ENCODE assay signal across 11 cellular contexts in the genomic region with DNA sequence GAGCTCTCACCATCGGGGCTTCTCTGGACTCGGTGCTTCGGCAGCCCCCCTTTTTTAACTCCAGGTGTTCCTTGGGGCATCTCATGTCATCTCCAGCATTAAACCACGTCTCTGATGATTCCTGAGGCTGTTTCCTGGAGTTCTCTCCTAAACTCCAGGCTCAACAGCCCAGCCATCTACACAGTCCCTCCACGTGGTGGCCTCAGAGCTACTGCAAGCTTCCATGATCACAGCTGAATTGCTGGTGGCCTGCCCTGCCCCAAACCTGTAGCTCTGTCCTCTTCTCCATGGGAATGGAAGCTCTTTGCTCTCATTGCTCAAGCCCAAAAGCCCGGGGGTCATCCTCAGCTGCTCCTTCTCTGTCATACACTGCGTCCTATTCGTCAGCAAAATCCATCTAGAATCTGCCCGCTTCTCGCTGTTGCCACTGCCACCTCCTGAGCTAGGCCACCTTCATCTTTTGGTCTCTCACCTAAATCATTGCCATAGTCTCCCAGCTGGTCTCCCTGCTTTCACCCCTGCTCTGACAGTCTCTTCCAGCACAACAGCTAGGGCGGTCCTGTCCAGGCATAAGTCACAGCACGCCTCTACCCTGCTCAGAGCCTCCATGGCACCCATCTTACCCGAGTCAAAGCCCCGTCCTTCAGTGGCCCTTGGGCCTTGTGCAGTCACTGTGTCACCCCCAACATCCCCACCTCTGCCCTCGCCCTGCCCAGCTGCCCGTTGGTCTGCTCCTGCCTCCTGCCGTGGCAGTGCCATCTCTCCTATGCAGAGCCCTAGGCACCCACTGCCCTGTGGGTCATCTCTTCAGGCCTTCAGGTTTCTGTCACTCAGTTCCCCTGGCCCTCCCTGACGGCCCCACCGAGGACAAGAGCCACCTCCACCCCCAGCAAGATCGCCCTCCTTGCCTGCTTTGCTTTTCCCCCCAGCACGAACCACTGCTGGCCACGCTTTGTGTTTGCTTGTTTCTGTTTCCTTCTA. TPM values are rescaled to one million over a fixed set of nuclear protein-coding genes. Genes with fewer than 3 reads are reported as not detected.
DNase-seq lines count a peak whose midpoint lies in the region; ATAC-seq and TF ChIP-seq lines count a peak whose summit lies in the region.
"Had no signal": no experiment of that assay in that cellular context is flagged by ENCODE, and none has a peak within 500 bp of the region (broad histone marks: within the 10 kb centered on the region; RNA-seq: fewer than 3 reads in every experiment).

No MANE protein-coding gene starts in this region.

- H3K4me1 ChIP-seq in CD4-positive, CD25-positive, alpha-beta regulatory T cell (ENCODE audit: control insufficient read depth, insufficient read depth, low read length, poor library complexity, severe bottlenecking), result peaks cover 5% of the 10 kb centered on the region
- H3K4me1 ChIP-seq in adipocyte (ENCODE audit: control insufficient read depth, insufficient read depth, low read length), result peaks cover 18% of the 10 kb centered on the region
- H3K4me1 ChIP-seq in Caco-2, result no peaks in the 10 kb centered on the region
- H3K4me1 ChIP-seq: foreskin keratinocyte had no signal

- ATAC-seq in CD4-positive, CD25-positive, alpha-beta regulatory T cell (ENCODE audit: low read depth in 2 of 2), result no peak
- ATAC-seq in GM19463 (IDR thresholded peaks at IDR 0.05; ENCODE audit: unreplicated experiment), result no peak
- no peak for ATAC-seq in HG02642 (IDR thresholded peaks at IDR 0.05; ENCODE audit: poor library complexity, unreplicated experiment)

- H3K9ac ChIP-seq in adipocyte (ENCODE audit: low read length), result peak overlapping the region; percentile 37

- peak overlapping the region in 2 of 4 donors; percentile 53 to 60 for H3K4me3 Mint-ChIP-seq in CD4-positive, CD25-positive, alpha-beta regulatory T cell
- H3K4me3 Mint-ChIP-seq in Calu3 (ENCODE audit: low read depth, unreplicated experiment) (no peak overlapping the region), Caco-2 (ENCODE audit: unreplicated experiment) (no peak overlapping the region)

- POLR2A ChIA-PET in Caco-2 (lab: Charles Lee), result no interaction called here

- BruUV-seq in Calu3 (replicated peaks; lab: Mats Ljungman, UMichigan), result no TSS peak
- no TSS peak for BruUV-seq in Caco-2 (replicated peaks; lab: Mats Ljungman, UMichigan)

- intact Hi-C loops in Calu3 (cut with micrococcal nuclease; ENCODE audit: unreplicated experiment), result no loop called here
- intact Hi-C loops in Caco-2 (cut with micrococcal nuclease; ENCODE audit: unreplicated experiment), result no loop called here

- no peaks in the 10 kb centered on the region for H3K27me3 ChIP-seq in CD4-positive, CD25-positive, alpha-beta regulatory T cell (ENCODE audit: control insufficient read depth, insufficient read depth, low read length)
- no peaks in the 10 kb centered on the region for H3K27me3 ChIP-seq in adipocyte (replicated peaks; ENCODE audit: control insufficient read depth, insufficient read depth, low read length)
- no peaks in the 10 kb centered on the region for H3K27me3 ChIP-seq in Caco-2 (replicated peaks; ENCODE audit: control insufficient read depth, insufficient read depth, low read length)
- H3K27me3 ChIP-seq: ascending aorta, foreskin keratinocyte had no signal

- no peaks in the 10 kb centered on the region for H3K9me3 Mint-ChIP-seq in CD4-positive, CD25-positive, alpha-beta regulatory T cell
- H3K9me3 Mint-ChIP-seq in Calu3 (ENCODE audit: low read depth, unreplicated experiment) (no peaks in the 10 kb centered on the region), Caco-2 (ENCODE audit: unreplicated experiment) (no peaks in the 10 kb centered on the region)
- H3K9me3 Mint-ChIP-seq: activated T-helper 2 cell treated with anti-CD3 and anti-CD28 coated beads, Interferon-gamma antibody, Interleukin-2, Interleukin-4, amounts not matched to agents 10 μg/mL and 5 μg/mL and 100 μg/mL, durations not matched to agents 14 hours and 24 hours and 36 hours had no signal

- H3K9me3 ChIP-seq in CD4-positive, CD25-positive, alpha-beta regulatory T cell (ENCODE audit: control insufficient read depth in 2 of 2, low read length in 2 of 2), result no peaks in the 10 kb centered on the region
- H3K9me3 ChIP-seq in adipocyte (ENCODE audit: control insufficient read depth, low read length) (no peaks in the 10 kb centered on the region), Caco-2 (no peaks in the 10 kb centered on the region)
- H3K9me3 ChIP-seq: ascending aorta had no signal

- no peaks in the 10 kb centered on the region for H3K27me3 Mint-ChIP-seq in CD4-positive, CD25-positive, alpha-beta regulatory T cell
- no peaks in the 10 kb centered on the region for H3K27me3 Mint-ChIP-seq in Calu3 (ENCODE audit: unreplicated experiment)
- H3K27me3 Mint-ChIP-seq in Caco-2 (ENCODE audit: insufficient read depth, unreplicated experiment), result no peaks in the 10 kb centered on the region

- H3K36me3 Mint-ChIP-seq in CD4-positive, CD25-positive, alpha-beta regulatory T cell, result peaks cover 14% of the 10 kb centered on the region
- H3K36me3 Mint-ChIP-seq in Calu3 (ENCODE audit: insufficient read depth, unreplicated experiment) (peaks cover 36% of the 10 kb centered on the region), Caco-2 (ENCODE audit: insufficient read depth, unreplicated experiment) (peaks cover 47% of the 10 kb centered on the region)

- H3K27ac ChIP-seq in CD4-positive, CD25-positive, alpha-beta regulatory T cell (ENCODE audit: insufficient read depth, low read length, poor library complexity, severe bottlenecking), result no peak overlapping the region
- H3K27ac ChIP-seq: ascending aorta, foreskin keratinocyte had no signal

- peak overlapping the region in 2 of 3 donors; percentile 65 to 71 for H3K27ac Mint-ChIP-seq in CD4-positive, CD25-positive, alpha-beta regulatory T cell
- H3K27ac Mint-ChIP-seq in Calu3 (ENCODE audit: unreplicated experiment) (peak overlapping the region; percentile 18), Caco-2 (ENCODE audit: unreplicated experiment) (no peak overlapping the region)
- H3K27ac Mint-ChIP-seq: activated T-helper 2 cell treated with anti-CD3 and anti-CD28 coated beads, Interferon-gamma antibody, Interleukin-2, Interleukin-4, amounts not matched to agents 10 μg/mL and 5 μg/mL and 100 μg/mL, durations not matched to agents 14 hours and 24 hours and 36 hours had no signal

- H3K4me1 Mint-ChIP-seq in CD4-positive, CD25-positive, alpha-beta regulatory T cell, result peaks cover 0 to 41% (median 7%) of the 10 kb centered on the region in 4 donors
- peaks cover 18% of the 10 kb centered on the region for H3K4me1 Mint-ChIP-seq in Calu3 (ENCODE audit: low read depth, unreplicated experiment)
- H3K4me1 Mint-ChIP-seq in Caco-2 (ENCODE audit: low read depth, unreplicated experiment), result peaks cover 5% of the 10 kb centered on the region

- CTCF ChIA-PET in Calu3 (lab: Charles Lee), result interaction anchor here (0.7 to 1.0 kb wide), 2 partner anchors 14 to 23 kb away, joined by 3 read pairs; partner anchors contain the start of gene TMED9
- CTCF ChIA-PET in Caco-2 (lab: Charles Lee), result interaction anchor here (0.8 kb wide), 1 partner anchor 7 kb away, joined by 4 read pairs; no protein-coding TSS in a partner anchor

- TF ChIP-seq CTCF in Calu3 (IDR thresholded peaks at IDR 0.05; ENCODE audit: unreplicated experiment) (no peak), Caco-2 (IDR thresholded peaks at IDR 0.05; ENCODE audit: insufficient read depth in 1 of 2, low read depth in 1 of 2, low read length in 1 of 2, severe bottlenecking in 1 of 2, unreplicated experiment in 1 of 2) (no peak)

- DNase-seq in CD4-positive, CD25-positive, alpha-beta regulatory T cell, result no peak
- DNase-seq in Calu3 (no peak), adipocyte (ENCODE audit: low read depth) (no peak), mesenteric fat pad (ENCODE audit: low spot score) (peak; percentile 77), HuH-7.5 (ENCODE audit: low spot score) (no peak), Caco-2 (no peak)

- H3K36me3 ChIP-seq in CD4-positive, CD25-positive, alpha-beta regulatory T cell (ENCODE audit: control insufficient read depth, insufficient read depth, low read length), result peaks cover 3% of the 10 kb centered on the region
- H3K36me3 ChIP-seq in adipocyte (ENCODE audit: control insufficient read depth, insufficient read depth, low read length, severe bottlenecking), result peaks cover 27% of the 10 kb centered on the region
- H3K36me3 ChIP-seq in Caco-2 (ENCODE audit: control insufficient read depth, insufficient read depth, low read length), result no peaks in the 10 kb centered on the region

- no peak overlapping the region for H3K4me3 ChIP-seq in CD4-positive, CD25-positive, alpha-beta regulatory T cell (ENCODE audit: low read depth, low read length)
- H3K4me3 ChIP-seq in adipocyte (ENCODE audit: low read length) (no peak overlapping the region), Caco-2 (ENCODE audit: low read depth, low read length) (no peak overlapping the region)
- H3K4me3 ChIP-seq: ascending aorta had no signal

RNA-seq across cellular contexts. Expression of gene B4GALT7, which starts 6.4 kb away (rescaled TPM):
- total RNA-seq in CD4-positive, CD25-positive, alpha-beta regulatory T cell, result 24.2 TPM
- 10 to 100 TPM; 18.3 to 19.5 (median 18.5) TPM for polyA plus RNA-seq in CD4-positive, CD25-positive, alpha-beta regulatory T cell
- total RNA-seq in Calu3 (2022) (48.8 and 55.7 TPM in 2 replicates), mesenteric fat pad (28.8 TPM), Caco-2 (2022) (28.8 and 30.0 TPM in 2 replicates)

RNA-seq across cellular contexts. Expression of gene TMED9, which starts 14.4 kb away (rescaled TPM):
- total RNA-seq in CD4-positive, CD25-positive, alpha-beta regulatory T cell, result 63.2 TPM
- 100 to 1,000 TPM in 2 of 4 donors, 10 to 100 TPM in 2; 83.7 to 141 (median 108) TPM for polyA plus RNA-seq in CD4-positive, CD25-positive, alpha-beta regulatory T cell
- total RNA-seq in Calu3 (2022) (275 and 294 TPM in 2 replicates), mesenteric fat pad (168 TPM), Caco-2 (2022) (236 and 240 TPM in 2 replicates)

RNA-seq across cellular contexts. Expression of gene FAM193B, which starts 52.0 kb away (rescaled TPM):
- total RNA-seq in CD4-positive, CD25-positive, alpha-beta regulatory T cell, result 179 TPM
- polyA plus RNA-seq in CD4-positive, CD25-positive, alpha-beta regulatory T cell, result 1 to 10 TPM; 2.8 to 4.1 (median 3.5) TPM
- 92.0 and 97.0 TPM in 2 replicates for total RNA-seq in Calu3 (2022)
- 63.1 TPM for total RNA-seq in mesenteric fat pad
- 72.9 and 82.7 TPM in 2 replicates for total RNA-seq in Caco-2 (2022)
